In the genomic region with DNA sequence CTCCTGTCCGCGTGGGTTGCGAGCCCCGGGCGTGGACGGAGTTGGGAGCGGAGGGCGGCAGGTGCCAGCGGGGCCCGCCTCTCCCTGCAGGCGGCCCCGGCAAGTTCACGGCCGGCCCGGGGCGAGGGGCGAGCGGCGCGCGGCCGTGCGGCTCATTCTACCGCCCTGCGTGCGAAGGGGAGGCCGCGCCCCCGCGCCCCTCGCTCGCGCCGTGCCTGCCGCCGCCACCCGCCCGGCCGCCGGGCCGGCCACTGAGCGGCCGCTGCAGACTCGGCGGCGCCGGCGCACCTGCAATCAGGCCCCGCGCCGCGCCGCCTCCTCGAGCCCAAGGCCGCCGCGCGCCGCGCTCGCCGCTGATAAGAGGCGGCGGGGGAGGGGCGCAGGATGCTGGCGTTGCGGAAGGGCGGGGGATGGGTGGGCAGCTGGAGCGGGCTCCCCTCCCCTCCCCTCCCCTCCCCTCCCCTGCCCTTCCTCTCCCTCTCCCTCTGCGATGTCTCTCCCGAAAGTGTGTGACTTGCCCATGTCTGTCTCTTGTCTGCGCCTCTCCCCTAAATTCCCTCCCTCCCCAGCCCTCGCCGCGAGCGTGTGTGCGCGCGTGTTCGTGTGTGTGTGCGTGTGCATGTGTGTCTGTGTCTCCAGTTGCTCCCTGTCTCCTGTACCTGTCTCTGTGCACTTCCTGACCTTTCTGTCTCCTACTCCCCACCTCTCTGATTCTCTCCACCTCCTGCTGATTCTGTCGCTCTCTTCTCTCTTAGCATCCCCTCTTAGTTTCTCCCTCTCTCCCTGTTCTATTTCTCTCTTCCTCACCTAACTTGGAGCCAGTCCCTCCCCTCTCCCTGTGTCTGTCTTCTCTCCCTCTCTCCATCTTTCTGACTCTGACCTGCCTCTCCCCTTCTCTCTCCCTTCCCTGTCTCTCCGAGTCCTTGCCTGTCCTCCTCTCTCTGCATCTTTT, we compare ENCODE assay signal across 1 cellular context.
TF ChIP-seq lines count a peak whose summit lies in the region.

No MANE protein-coding gene starts in this region.

TF ChIP-seq in HepG2, 621 proteins besides CTCF, POLR2A, EP300 and RAD21 (continued from another document and continues in another):
- TF ChIP-seq, protein P1, sequence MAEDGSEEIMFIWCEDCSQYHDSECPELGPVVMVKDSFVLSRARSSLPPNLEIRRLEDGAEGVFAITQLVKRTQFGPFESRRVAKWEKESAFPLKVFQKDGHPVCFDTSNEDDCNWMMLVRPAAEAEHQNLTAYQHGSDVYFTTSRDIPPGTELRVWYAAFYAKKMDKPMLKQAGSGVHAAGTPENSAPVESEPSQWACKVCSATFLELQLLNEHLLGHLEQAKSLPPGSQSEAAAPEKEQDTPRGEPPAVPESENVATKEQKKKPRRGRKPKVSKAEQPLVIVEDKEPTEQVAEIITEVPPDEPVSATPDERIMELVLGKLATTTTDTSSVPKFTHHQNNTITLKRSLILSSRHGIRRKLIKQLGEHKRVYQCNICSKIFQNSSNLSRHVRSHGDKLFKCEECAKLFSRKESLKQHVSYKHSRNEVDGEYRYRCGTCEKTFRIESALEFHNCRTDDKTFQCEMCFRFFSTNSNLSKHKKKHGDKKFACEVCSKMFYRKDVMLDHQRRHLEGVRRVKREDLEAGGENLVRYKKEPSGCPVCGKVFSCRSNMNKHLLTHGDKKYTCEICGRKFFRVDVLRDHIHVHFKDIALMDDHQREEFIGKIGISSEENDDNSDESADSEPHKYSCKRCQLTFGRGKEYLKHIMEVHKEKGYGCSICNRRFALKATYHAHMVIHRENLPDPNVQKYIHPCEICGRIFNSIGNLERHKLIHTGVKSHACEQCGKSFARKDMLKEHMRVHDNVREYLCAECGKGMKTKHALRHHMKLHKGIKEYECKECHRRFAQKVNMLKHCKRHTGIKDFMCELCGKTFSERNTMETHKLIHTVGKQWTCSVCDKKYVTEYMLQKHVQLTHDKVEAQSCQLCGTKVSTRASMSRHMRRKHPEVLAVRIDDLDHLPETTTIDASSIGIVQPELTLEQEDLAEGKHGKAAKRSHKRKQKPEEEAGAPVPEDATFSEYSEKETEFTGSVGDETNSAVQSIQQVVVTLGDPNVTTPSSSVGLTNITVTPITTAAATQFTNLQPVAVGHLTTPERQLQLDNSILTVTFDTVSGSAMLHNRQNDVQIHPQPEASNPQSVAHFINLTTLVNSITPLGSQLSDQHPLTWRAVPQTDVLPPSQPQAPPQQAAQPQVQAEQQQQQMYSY (CRISPR knock-in tag; IDR thresholded peaks at IDR 0.05) = no peak
- TF ChIP-seq ATM (IDR thresholded peaks at IDR 0.05; ENCODE audit: borderline replicate concordance) = no peak
- TF ChIP-seq HES4 (CRISPR knock-in tag; IDR thresholded peaks at IDR 0.05; ENCODE audit: borderline replicate concordance) = no peak
- TF ChIP-seq FOXM1 (CRISPR knock-in tag; IDR thresholded peaks at IDR 0.05) = no peak
- TF ChIP-seq, protein P2, sequence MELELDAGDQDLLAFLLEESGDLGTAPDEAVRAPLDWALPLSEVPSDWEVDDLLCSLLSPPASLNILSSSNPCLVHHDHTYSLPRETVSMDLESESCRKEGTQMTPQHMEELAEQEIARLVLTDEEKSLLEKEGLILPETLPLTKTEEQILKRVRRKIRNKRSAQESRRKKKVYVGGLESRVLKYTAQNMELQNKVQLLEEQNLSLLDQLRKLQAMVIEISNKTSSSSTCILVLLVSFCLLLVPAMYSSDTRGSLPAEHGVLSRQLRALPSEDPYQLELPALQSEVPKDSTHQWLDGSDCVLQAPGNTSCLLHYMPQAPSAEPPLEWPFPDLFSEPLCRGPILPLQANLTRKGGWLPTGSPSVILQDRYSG (CRISPR knock-in tag; IDR thresholded peaks at IDR 0.05) = 0 out of 2 replicates have a peak, but pooled peaks have one; percentile 56
- TF ChIP-seq, protein P3, sequence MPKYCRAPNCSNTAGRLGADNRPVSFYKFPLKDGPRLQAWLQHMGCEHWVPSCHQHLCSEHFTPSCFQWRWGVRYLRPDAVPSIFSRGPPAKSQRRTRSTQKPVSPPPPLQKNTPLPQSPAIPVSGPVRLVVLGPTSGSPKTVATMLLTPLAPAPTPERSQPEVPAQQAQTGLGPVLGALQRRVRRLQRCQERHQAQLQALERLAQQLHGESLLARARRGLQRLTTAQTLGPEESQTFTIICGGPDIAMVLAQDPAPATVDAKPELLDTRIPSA (CRISPR knock-in tag; IDR thresholded peaks at IDR 0.05; ENCODE audit: borderline replicate concordance) = no peak
- 0 out of 2 replicates have a peak, but pooled peaks have one; percentile 16 for TF ChIP-seq KDM1A (CRISPR knock-in tag; IDR thresholded peaks at IDR 0.05)
- TF ChIP-seq, protein P4, sequence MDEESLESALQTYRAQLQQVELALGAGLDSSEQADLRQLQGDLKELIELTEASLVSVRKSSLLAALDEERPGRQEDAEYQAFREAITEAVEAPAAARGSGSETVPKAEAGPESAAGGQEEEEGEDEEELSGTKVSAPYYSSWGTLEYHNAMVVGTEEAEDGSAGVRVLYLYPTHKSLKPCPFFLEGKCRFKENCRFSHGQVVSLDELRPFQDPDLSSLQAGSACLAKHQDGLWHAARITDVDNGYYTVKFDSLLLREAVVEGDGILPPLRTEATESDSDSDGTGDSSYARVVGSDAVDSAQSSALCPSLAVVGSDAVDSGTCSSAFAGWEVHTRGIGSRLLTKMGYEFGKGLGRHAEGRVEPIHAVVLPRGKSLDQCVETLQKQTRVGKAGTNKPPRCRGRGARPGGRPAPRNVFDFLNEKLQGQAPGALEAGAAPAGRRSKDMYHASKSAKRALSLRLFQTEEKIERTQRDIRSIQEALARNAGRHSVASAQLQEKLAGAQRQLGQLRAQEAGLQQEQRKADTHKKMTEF (CRISPR knock-in tag; IDR thresholded peaks at IDR 0.05) = 0 out of 2 replicates have a peak, but pooled peaks have one; percentile 27
- no peak for TF ChIP-seq ZNF446 (CRISPR knock-in tag; IDR thresholded peaks at IDR 0.05)
- TF ChIP-seq, protein P5, sequence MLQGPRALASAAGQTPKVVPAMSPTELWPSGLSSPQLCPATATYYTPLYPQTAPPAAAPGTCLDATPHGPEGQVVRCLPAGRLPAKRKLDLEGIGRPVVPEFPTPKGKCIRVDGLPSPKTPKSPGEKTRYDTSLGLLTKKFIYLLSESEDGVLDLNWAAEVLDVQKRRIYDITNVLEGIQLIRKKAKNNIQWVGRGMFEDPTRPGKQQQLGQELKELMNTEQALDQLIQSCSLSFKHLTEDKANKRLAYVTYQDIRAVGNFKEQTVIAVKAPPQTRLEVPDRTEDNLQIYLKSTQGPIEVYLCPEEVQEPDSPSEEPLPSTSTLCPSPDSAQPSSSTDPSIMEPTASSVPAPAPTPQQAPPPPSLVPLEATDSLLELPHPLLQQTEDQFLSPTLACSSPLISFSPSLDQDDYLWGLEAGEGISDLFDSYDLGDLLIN (CRISPR knock-in tag; IDR thresholded peaks at IDR 0.05; ENCODE audit: borderline replicate concordance) = no peak
- TF ChIP-seq, protein P6, sequence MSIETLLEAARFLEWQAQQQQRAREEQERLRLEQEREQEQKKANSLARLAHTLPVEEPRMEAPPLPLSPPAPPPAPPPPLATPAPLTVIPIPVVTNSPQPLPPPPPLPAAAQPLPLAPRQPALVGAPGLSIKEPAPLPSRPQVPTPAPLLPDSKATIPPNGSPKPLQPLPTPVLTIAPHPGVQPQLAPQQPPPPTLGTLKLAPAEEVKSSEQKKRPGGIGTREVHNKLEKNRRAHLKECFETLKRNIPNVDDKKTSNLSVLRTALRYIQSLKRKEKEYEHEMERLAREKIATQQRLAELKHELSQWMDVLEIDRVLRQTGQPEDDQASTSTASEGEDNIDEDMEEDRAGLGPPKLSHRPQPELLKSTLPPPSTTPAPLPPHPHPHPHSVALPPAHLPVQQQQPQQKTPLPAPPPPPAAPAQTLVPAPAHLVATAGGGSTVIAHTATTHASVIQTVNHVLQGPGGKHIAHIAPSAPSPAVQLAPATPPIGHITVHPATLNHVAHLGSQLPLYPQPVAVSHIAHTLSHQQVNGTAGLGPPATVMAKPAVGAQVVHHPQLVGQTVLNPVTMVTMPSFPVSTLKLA (IDR thresholded peaks at IDR 0.05) = no peak
- TF ChIP-seq, protein P7, sequence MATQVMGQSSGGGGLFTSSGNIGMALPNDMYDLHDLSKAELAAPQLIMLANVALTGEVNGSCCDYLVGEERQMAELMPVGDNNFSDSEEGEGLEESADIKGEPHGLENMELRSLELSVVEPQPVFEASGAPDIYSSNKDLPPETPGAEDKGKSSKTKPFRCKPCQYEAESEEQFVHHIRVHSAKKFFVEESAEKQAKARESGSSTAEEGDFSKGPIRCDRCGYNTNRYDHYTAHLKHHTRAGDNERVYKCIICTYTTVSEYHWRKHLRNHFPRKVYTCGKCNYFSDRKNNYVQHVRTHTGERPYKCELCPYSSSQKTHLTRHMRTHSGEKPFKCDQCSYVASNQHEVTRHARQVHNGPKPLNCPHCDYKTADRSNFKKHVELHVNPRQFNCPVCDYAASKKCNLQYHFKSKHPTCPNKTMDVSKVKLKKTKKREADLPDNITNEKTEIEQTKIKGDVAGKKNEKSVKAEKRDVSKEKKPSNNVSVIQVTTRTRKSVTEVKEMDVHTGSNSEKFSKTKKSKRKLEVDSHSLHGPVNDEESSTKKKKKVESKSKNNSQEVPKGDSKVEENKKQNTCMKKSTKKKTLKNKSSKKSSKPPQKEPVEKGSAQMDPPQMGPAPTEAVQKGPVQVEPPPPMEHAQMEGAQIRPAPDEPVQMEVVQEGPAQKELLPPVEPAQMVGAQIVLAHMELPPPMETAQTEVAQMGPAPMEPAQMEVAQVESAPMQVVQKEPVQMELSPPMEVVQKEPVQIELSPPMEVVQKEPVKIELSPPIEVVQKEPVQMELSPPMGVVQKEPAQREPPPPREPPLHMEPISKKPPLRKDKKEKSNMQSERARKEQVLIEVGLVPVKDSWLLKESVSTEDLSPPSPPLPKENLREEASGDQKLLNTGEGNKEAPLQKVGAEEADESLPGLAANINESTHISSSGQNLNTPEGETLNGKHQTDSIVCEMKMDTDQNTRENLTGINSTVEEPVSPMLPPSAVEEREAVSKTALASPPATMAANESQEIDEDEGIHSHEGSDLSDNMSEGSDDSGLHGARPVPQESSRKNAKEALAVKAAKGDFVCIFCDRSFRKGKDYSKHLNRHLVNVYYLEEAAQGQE (IDR thresholded peaks at IDR 0.05; ENCODE audit: borderline replicate concordance in 1 of 2, low read depth in 1 of 2, low read length in 2 of 2) = no peak
- no peak for TF ChIP-seq RXRB (CRISPR knock-in tag; IDR thresholded peaks at IDR 0.05; ENCODE audit: borderline replicate concordance)
- no peak for TF ChIP-seq ZNF274 (CRISPR knock-in tag; IDR thresholded peaks at IDR 0.05)
- TF ChIP-seq MBNL3 (CRISPR knock-in tag; conservative IDR thresholded peaks at IDR 0.05) = no peak
- TF ChIP-seq, protein P8, sequence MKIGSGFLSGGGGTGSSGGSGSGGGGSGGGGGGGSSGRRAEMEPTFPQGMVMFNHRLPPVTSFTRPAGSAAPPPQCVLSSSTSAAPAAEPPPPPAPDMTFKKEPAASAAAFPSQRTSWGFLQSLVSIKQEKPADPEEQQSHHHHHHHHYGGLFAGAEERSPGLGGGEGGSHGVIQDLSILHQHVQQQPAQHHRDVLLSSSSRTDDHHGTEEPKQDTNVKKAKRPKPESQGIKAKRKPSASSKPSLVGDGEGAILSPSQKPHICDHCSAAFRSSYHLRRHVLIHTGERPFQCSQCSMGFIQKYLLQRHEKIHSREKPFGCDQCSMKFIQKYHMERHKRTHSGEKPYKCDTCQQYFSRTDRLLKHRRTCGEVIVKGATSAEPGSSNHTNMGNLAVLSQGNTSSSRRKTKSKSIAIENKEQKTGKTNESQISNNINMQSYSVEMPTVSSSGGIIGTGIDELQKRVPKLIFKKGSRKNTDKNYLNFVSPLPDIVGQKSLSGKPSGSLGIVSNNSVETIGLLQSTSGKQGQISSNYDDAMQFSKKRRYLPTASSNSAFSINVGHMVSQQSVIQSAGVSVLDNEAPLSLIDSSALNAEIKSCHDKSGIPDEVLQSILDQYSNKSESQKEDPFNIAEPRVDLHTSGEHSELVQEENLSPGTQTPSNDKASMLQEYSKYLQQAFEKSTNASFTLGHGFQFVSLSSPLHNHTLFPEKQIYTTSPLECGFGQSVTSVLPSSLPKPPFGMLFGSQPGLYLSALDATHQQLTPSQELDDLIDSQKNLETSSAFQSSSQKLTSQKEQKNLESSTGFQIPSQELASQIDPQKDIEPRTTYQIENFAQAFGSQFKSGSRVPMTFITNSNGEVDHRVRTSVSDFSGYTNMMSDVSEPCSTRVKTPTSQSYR (CRISPR knock-in tag; IDR thresholded peaks at IDR 0.05; ENCODE audit: borderline replicate concordance) = peak; percentile 94
- peak; percentile 28; the same call in 1 of the 2 replicates for TF ChIP-seq HOXA3 (CRISPR knock-in tag; IDR thresholded peaks at IDR 0.05)
- TF ChIP-seq ZNF350 (CRISPR knock-in tag; IDR thresholded peaks at IDR 0.05; ENCODE audit: borderline replicate concordance, low read depth) = no peak
- TF ChIP-seq ZNF549 (CRISPR knock-in tag; IDR thresholded peaks at IDR 0.05) = no peak
- TF ChIP-seq ZNF557 (CRISPR knock-in tag; IDR thresholded peaks at IDR 0.05) = no peak
- TF ChIP-seq, protein P9, sequence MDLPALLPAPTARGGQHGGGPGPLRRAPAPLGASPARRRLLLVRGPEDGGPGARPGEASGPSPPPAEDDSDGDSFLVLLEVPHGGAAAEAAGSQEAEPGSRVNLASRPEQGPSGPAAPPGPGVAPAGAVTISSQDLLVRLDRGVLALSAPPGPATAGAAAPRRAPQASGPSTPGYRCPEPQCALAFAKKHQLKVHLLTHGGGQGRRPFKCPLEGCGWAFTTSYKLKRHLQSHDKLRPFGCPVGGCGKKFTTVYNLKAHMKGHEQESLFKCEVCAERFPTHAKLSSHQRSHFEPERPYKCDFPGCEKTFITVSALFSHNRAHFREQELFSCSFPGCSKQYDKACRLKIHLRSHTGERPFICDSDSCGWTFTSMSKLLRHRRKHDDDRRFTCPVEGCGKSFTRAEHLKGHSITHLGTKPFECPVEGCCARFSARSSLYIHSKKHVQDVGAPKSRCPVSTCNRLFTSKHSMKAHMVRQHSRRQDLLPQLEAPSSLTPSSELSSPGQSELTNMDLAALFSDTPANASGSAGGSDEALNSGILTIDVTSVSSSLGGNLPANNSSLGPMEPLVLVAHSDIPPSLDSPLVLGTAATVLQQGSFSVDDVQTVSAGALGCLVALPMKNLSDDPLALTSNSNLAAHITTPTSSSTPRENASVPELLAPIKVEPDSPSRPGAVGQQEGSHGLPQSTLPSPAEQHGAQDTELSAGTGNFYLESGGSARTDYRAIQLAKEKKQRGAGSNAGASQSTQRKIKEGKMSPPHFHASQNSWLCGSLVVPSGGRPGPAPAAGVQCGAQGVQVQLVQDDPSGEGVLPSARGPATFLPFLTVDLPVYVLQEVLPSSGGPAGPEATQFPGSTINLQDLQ (CRISPR knock-in tag; IDR thresholded peaks at IDR 0.05) = no peak
- no peak for TF ChIP-seq ZNF354B (CRISPR knock-in tag; IDR thresholded peaks at IDR 0.05)
- no peak for TF ChIP-seq ZNF10 (CRISPR knock-in tag; IDR thresholded peaks at IDR 0.05; ENCODE audit: borderline replicate concordance, low read depth)
- TF ChIP-seq ZNF781 (CRISPR knock-in tag; IDR thresholded peaks at IDR 0.05; ENCODE audit: borderline replicate concordance, not compliant biosample characterization) = peak; percentile 10
- no peak for TF ChIP-seq IRX3 (CRISPR knock-in tag; IDR thresholded peaks at IDR 0.05; ENCODE audit: borderline replicate concordance, low read depth)
- TF ChIP-seq RARA (CRISPR knock-in tag; IDR thresholded peaks at IDR 0.05) = 0 out of 2 replicates have a peak, but pooled peaks have one; percentile 6
- TF ChIP-seq RORA (CRISPR knock-in tag; IDR thresholded peaks at IDR 0.05) = no peak
- TF ChIP-seq NCOR1 (IDR thresholded peaks at IDR 0.05; ENCODE audit: borderline replicate concordance, low read length) = no peak
- no peak for TF ChIP-seq FLYWCH1 (CRISPR knock-in tag; IDR thresholded peaks at IDR 0.05)
